Comparison of ENCODE assay signal across 8 cellular contexts in genomic region chr11:12692238-12693074, GRCh38. TPM values are rescaled to one million over a fixed set of nuclear protein-coding genes. Genes with fewer than 3 reads are reported as not detected.
DNase-seq lines count a peak whose midpoint lies in the region; ATAC-seq and TF ChIP-seq lines count a peak whose summit lies in the region.

No MANE protein-coding gene starts in this region.

- H3K9ac ChIP-seq in muscle layer of colon (ENCODE audit: low read length), result peak overlapping the region; percentile 30

- ATAC-seq in esophagus mucosa, result peak; percentile 34
- ATAC-seq in HG03432 (IDR thresholded peaks at IDR 0.05; ENCODE audit: unreplicated experiment), result no peak

- H3K36me3 ChIP-seq in Peyer's patch, result no peaks in the 10 kb centered on the region
- H3K36me3 ChIP-seq in muscle layer of colon (ENCODE audit: insufficient read depth, low read length), result no peaks in the 10 kb centered on the region

- TF ChIP-seq POLR2A in Peyer's patch (IDR thresholded peaks at IDR 0.05), result no peak

- H3K4me3 ChIP-seq in Peyer's patch (peak overlapping the region in 1 of 4 donors; percentile 25), muscle layer of colon (ENCODE audit: low read depth in 1 of 2, low read length in 2 of 2) (peak overlapping the region; percentile 1 to 10)

- H3K27me3 ChIP-seq in Peyer's patch (no peaks in the 10 kb centered on the region), muscle layer of colon (ENCODE audit: control insufficient read depth in 1 of 2, insufficient read depth in 2 of 2, low read length in 2 of 2) (no peaks in the 10 kb centered on the region)

- peak overlapping the region; percentile 55 to 93 (median 83) for H3K27ac ChIP-seq in Peyer's patch
- H3K27ac ChIP-seq in muscle layer of colon (ENCODE audit: low read depth, low read length), result peak overlapping the region; percentile 77

- H3K4me1 ChIP-seq in Peyer's patch, result peaks cover 0 to 62% (median 11%) of the 10 kb centered on the region in 4 donors
- peaks cover 70% of the 10 kb centered on the region for H3K4me1 ChIP-seq in muscle layer of colon (ENCODE audit: insufficient read depth, low read length)

- peak; percentile 82 for DNase-seq in Daoy (ENCODE audit: low read depth)
- DNase-seq in Peyer's patch, result peak; percentile 31 to 93 (median 87)
- DNase-seq in activated CD4-positive, CD25-positive, alpha-beta regulatory T cell (lab: John Stamatoyannopoulos, UW), result no peak
- DNase-seq in activated naive CD4-positive, alpha-beta T cell treated with Interleukin-2 at 50 U/mL for 16 hours, result no peak
- DNase-seq in NCI-H128 (lab: John Stamatoyannopoulos, UW; ENCODE audit: unreplicated experiment), result no peak

- no peaks in the 10 kb centered on the region for H3K9me3 ChIP-seq in Peyer's patch
- H3K9me3 ChIP-seq in muscle layer of colon (ENCODE audit: low read length), result no peaks in the 10 kb centered on the region

- no peak for TF ChIP-seq CTCF in Peyer's patch (IDR thresholded peaks at IDR 0.05)

RNA-seq across cellular contexts. Expression of gene TEAD1, which starts 18.2 kb away (rescaled TPM):
- total RNA-seq in Daoy (2014; rRNA removed; shearing (Covaris generic)), result 37.2 and 55.4 TPM in 2 replicates
- total RNA-seq in Peyer's patch, result 100 to 1,000 TPM in 1 of 4 donors, 10 to 100 TPM in 3; 34.5 to 125 (median 65.1) TPM
- total RNA-seq in esophagus mucosa, result 35.3 TPM

Comparison
In these comparisons a context has a peak if more than half of its experiments do, and no peak if none do; other contexts are left out.
1. DNase-seq: peak in Daoy (single experiment) and Peyer's patch (3 of 3); none in activated CD4-positive, CD25-positive, alpha-beta regulatory T cell (0 of 4), activated naive CD4-positive, alpha-beta T cell treated with Interleukin-2 at 50 U/mL for 16 hours (single experiment) and NCI-H128 (single experiment).